ENCODE assay signal across 11 cellular contexts in the genomic region with DNA sequence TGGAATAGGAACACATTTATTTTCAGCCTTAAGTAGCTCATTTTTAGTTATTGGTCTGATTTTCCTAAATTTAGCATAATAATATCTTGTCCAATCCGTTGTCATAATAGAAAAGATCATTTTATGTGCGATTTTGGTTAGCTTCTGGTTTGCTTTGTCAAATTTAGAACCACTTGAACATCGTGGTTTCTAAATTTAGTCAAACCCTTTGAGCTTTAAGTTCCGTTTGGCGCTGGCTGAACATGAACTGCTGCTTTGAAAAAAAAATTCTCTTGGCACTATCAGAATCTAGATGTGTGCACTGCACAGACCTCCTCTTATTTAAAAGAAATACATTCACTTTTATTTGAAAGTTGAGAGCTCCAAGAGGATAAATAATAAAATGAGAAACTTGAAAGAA.
DNase-seq lines count a peak whose midpoint lies in the region; ATAC-seq and TF ChIP-seq lines count a peak whose summit lies in the region.
"Had no signal": no experiment of that assay in that cellular context is flagged by ENCODE, and none has a peak within 500 bp of the region (broad histone marks: within the 10 kb centered on the region; RNA-seq: fewer than 3 reads in every experiment).

No MANE protein-coding gene starts in this region.

- H4K20me1 ChIP-seq in smooth muscle cell (ENCODE audit: low read depth): no peaks in the 10 kb centered on the region

- H3K27me3 ChIP-seq in smooth muscle cell (ENCODE audit: low read depth): no peaks in the 10 kb centered on the region

- no peaks in the 10 kb centered on the region for H3K9me3 Mint-ChIP-seq in activated naive CD4-positive, alpha-beta T cell treated with anti-CD3 and anti-CD28 coated beads for 36 hours
- peaks cover 14% of the 10 kb centered on the region for H3K9me3 Mint-ChIP-seq in T-helper 1 cell treated with Interleukin-12 subunit alpha and Interleukin-12 subunit beta and Interleukin-4 antibody, amounts not matched to agents 30 μg/mL and 1 μg/mL, for 36 hours

- ATAC-seq in HG03354 (IDR thresholded peaks at IDR 0.05; ENCODE audit: poor library complexity, severe bottlenecking, unreplicated experiment) (peak; percentile 56), GM21737 (IDR thresholded peaks at IDR 0.05; ENCODE audit: unreplicated experiment) (no peak), GM18909 (IDR thresholded peaks at IDR 0.05; ENCODE audit: poor library complexity, unreplicated experiment) (no peak)

- H3K27me3 Mint-ChIP-seq in activated naive CD4-positive, alpha-beta T cell treated with anti-CD3 and anti-CD28 coated beads for 36 hours (ENCODE audit: low read depth): no peaks in the 10 kb centered on the region
- H3K27me3 Mint-ChIP-seq in T-helper 1 cell treated with Interleukin-12 subunit alpha and Interleukin-12 subunit beta and Interleukin-4 antibody, amounts not matched to agents 30 μg/mL and 1 μg/mL, for 36 hours (ENCODE audit: low read depth): no peaks in the 10 kb centered on the region

- H3K4me3 ChIP-seq in smooth muscle cell: no peak overlapping the region

- H3K79me2 ChIP-seq in smooth muscle cell (ENCODE audit: low read depth): no peaks in the 10 kb centered on the region

- intact Hi-C loops in activated naive CD4-positive, alpha-beta T cell treated with anti-CD3 and anti-CD28 coated beads for 36 hours (cut with micrococcal nuclease): no loop called here

- H2AFZ ChIP-seq in smooth muscle cell (ENCODE audit: low read depth): peak overlapping the region; percentile 31

- H3K4me2 ChIP-seq in smooth muscle cell: no peak overlapping the region

- H3K9ac ChIP-seq in smooth muscle cell (ENCODE audit: low read depth): no peak overlapping the region

- no peak overlapping the region for H3K27ac Mint-ChIP-seq in activated naive CD4-positive, alpha-beta T cell treated with anti-CD3 and anti-CD28 coated beads for 36 hours
- peak overlapping the region; percentile 78 for H3K27ac Mint-ChIP-seq in T-helper 1 cell treated with Interleukin-12 subunit alpha and Interleukin-12 subunit beta and Interleukin-4 antibody, amounts not matched to agents 30 μg/mL and 1 μg/mL, for 36 hours

- H3K36me3 ChIP-seq in smooth muscle cell (ENCODE audit: low read depth): no peaks in the 10 kb centered on the region

- no peaks in the 10 kb centered on the region for H3K36me3 Mint-ChIP-seq in activated naive CD4-positive, alpha-beta T cell treated with anti-CD3 and anti-CD28 coated beads for 36 hours (ENCODE audit: low read depth)
- peaks cover 31% of the 10 kb centered on the region for H3K36me3 Mint-ChIP-seq in T-helper 1 cell treated with Interleukin-12 subunit alpha and Interleukin-12 subunit beta and Interleukin-4 antibody, amounts not matched to agents 30 μg/mL and 1 μg/mL, for 36 hours (ENCODE audit: low read depth)

- TF ChIP-seq CTCF in smooth muscle cell (IDR thresholded peaks at IDR 0.05; ENCODE audit: borderline replicate concordance, insufficient read depth, poor library complexity, severe bottlenecking): no peak

- H3K9me3 ChIP-seq in smooth muscle cell (replicated peaks; ENCODE audit: low read depth): no peaks in the 10 kb centered on the region

- H3K4me1 Mint-ChIP-seq in activated naive CD4-positive, alpha-beta T cell treated with anti-CD3 and anti-CD28 coated beads for 36 hours (ENCODE audit: low read depth): peaks cover 11% of the 10 kb centered on the region
- peaks cover 52% of the 10 kb centered on the region for H3K4me1 Mint-ChIP-seq in T-helper 1 cell treated with Interleukin-12 subunit alpha and Interleukin-12 subunit beta and Interleukin-4 antibody, amounts not matched to agents 30 μg/mL and 1 μg/mL, for 36 hours (ENCODE audit: low read depth)

- 75% methylated on average over 5 of the region's 5 CpGs for WGBS in smooth muscle cell (ENCODE audit: low lambda C conversion rate)

- H3K4me3 Mint-ChIP-seq in activated naive CD4-positive, alpha-beta T cell treated with anti-CD3 and anti-CD28 coated beads for 36 hours: no peak overlapping the region
- peak overlapping the region; percentile 72 for H3K4me3 Mint-ChIP-seq in T-helper 1 cell treated with Interleukin-12 subunit alpha and Interleukin-12 subunit beta and Interleukin-4 antibody, amounts not matched to agents 30 μg/mL and 1 μg/mL, for 36 hours

- no peaks in the 10 kb centered on the region for H3F3A ChIP-seq in smooth muscle cell (ENCODE audit: low read depth)

- peaks cover 5% of the 10 kb centered on the region for H3K4me1 ChIP-seq in smooth muscle cell (ENCODE audit: low read depth)

- DNase-seq in activated naive CD4-positive, alpha-beta T cell treated with anti-CD3 and anti-CD28 coated beads for 36 hours: peak; percentile 28
- no peak for DNase-seq in activated naive CD4-positive, alpha-beta T cell treated with anti-CD3 and anti-CD28 coated beads, Interleukin-2, amount 50 U/mL, for 16 hours
- no peak for DNase-seq in smooth muscle cell (lab: John Stamatoyannopoulos, UW; ENCODE audit: unreplicated experiment)
- DNase-seq in SHP77 treated with DMSO at 0.1 percent for 48 hours (lab: John Stamatoyannopoulos, UW): no peak
- DNase-seq: anterior cingulate cortex, mammary epithelial cell, T-helper 9 cell had no signal

- no peak overlapping the region for H3K27ac ChIP-seq in smooth muscle cell (ENCODE audit: low read depth)

- CTCF ChIA-PET in activated naive CD4-positive, alpha-beta T cell treated with anti-CD3 and anti-CD28 coated beads for 36 hours (lab: Charles Lee): interaction anchor here (0.6 to 0.7 kb wide), 2 partner anchors 18 to 233 kb away, joined by 4 read pairs; no protein-coding TSS in a partner anchor
